In genomic region chr19:18002347-18002850, GRCh38 we compare ENCODE assay signal across 9 cellular contexts. TPM values are rescaled to one million over a fixed set of nuclear protein-coding genes. Genes with fewer than 3 reads are reported as not detected.
DNase-seq lines count a peak whose midpoint lies in the region; ATAC-seq, FAIRE-seq and TF ChIP-seq lines count a peak whose summit lies in the region.
"Had no signal": no experiment of that assay in that cellular context is flagged by ENCODE, and none has a peak within 500 bp of the region (broad histone marks: within the 10 kb centered on the region; RNA-seq: fewer than 3 reads in every experiment).

No MANE protein-coding gene starts in this region.

- no peaks in the 10 kb centered on the region for H3K9me3 ChIP-seq in spleen

- H3K27ac ChIP-seq in spleen = peak overlapping the region; percentile 53 to 98 (median 94)

- TF ChIP-seq CTCF in HFF-Myc (IDR thresholded peaks at IDR 0.05; ENCODE audit: low read depth, low read length, missing control alignments) (no peak), fibroblast of the aortic adventitia (IDR thresholded peaks at IDR 0.05; ENCODE audit: insufficient read depth, low read length) (no peak), spleen (IDR thresholded peaks at IDR 0.05 in 8 of 11, conservative IDR thresholded peaks at IDR 0.05 in 3 of 11) (no peak), D721Med (IDR thresholded peaks at IDR 0.05; ENCODE audit: insufficient read depth, missing control alignments) (no peak)

- no peaks in the 10 kb centered on the region for H3K27me3 ChIP-seq in spleen (replicated peaks in 1 of 7)

- no peaks in the 10 kb centered on the region for H3K27me3 Mint-ChIP-seq in T-cell

- 32 to 60% (median 38%) methylated on average over 13 to 27 of the region's 27 CpGs for WGBS in spleen, 5 donors

- CTCF ChIA-PET in T-cell (lab: Charles Lee) = no interaction called here

- DNase-seq in HFF-Myc (ENCODE audit: extremely low read depth, low read depth) (no peak), T-cell (peak in 1 of 34 experiments; percentile 45), fibroblast of the aortic adventitia (ENCODE audit: low read depth) (no peak), spleen (peak; percentile 89), A172 (ENCODE audit: low spot score) (no peak), D721Med (ENCODE audit: insufficient read length, low spot score) (no peak), dermis blood vessel endothelial cell (no peak)
- DNase-seq in stimulated activated CD4-positive, alpha-beta T cell treated with anti-CD3 and anti-CD28 coated beads, Interleukin-12 subunit alpha, Interleukin-12 subunit beta, amount 100 ng/mL, for 4 hours = no peak
- DNase-seq: glutamatergic neuron had no signal

- peak overlapping the region; percentile 65 to 91 (median 87) for H3K4me3 Mint-ChIP-seq in T-cell

- POLR2A ChIA-PET in T-cell (lab: Charles Lee) = no interaction called here

- intact Hi-C loops in spleen (cut with DNase I; ENCODE audit: low total_unique reads) = no loop called here

- peaks cover 0 to 33% (median 0%) of the 10 kb centered on the region in 6 donors for H3K36me3 ChIP-seq in spleen

- H3K4me1 Mint-ChIP-seq in T-cell = peaks cover 27 to 39% (median 32%) of the 10 kb centered on the region in 3 donors

- peak overlapping the region; percentile 88 to 89 for H3K27ac Mint-ChIP-seq in T-cell

- FAIRE-seq in D721Med (lab: Jason Lieb, UNC) = no peak

- ATAC-seq in T-cell (replicated peaks in 1 of 4) = no peak

- peaks cover 27 to 70% (median 48%) of the 10 kb centered on the region in 6 donors for H3K4me1 ChIP-seq in spleen

- peaks cover 8% of the 10 kb centered on the region for H3K36me3 Mint-ChIP-seq in T-cell

- peak overlapping the region; percentile 63 for H3K4me3 ChIP-seq in HFF-Myc (replicated peaks; ENCODE audit: low read depth, low read length)
- peak overlapping the region; percentile 77 for H3K4me3 ChIP-seq in fibroblast of the aortic adventitia (ENCODE audit: low read depth, low read length)
- peak overlapping the region; percentile 62 to 94 (median 76) for H3K4me3 ChIP-seq in spleen

- no peaks in the 10 kb centered on the region for H3K9me3 Mint-ChIP-seq in T-cell

- TF ChIP-seq POLR2A in spleen (IDR thresholded peaks at IDR 0.05) = no peak

RNA-seq across cellular contexts. Expression of gene ARRDC2, which starts 5.6 kb away (rescaled TPM):
- total RNA-seq in T-cell (100 to 1,000 TPM; 163 to 195 (median 188) TPM), fibroblast of the aortic adventitia (ENCODE audit: low replicate concordance) (4.2 and 8.0 TPM in 2 replicates), spleen (10 to 100 TPM; 46.0 to 64.6 (median 50.5) TPM), dermis blood vessel endothelial cell (68.7 and 107 TPM in 2 replicates)
- polyA plus RNA-seq in spleen = 10 to 100 TPM; 61.5 to 70.4 (median 64.8) TPM
- total RNA-seq in A172 (2014; rRNA removed; shearing (Covaris generic)) = 7.4 and 12.2 TPM in 2 replicates

RNA-seq across cellular contexts. Expression of gene KCNN1, which starts 35.5 kb away (rescaled TPM):
- total RNA-seq in T-cell (not detected), fibroblast of the aortic adventitia (ENCODE audit: low replicate concordance) (0.25 TPM in 1 of 2 replicates, not detected in the other), spleen (not detected), dermis blood vessel endothelial cell (under 0.01 and 0.42 TPM in 2 replicates)
- under 1 TPM; 0.03 to 0.10 (median 0.04) TPM for polyA plus RNA-seq in spleen
- total RNA-seq in A172 (2014; rRNA removed; shearing (Covaris generic)) = 0.14 TPM in 1 of 2 replicates, not detected in the other
